10 cellular contexts compared by ENCODE assay signal in genomic region chr6:133240511-133241087, GRCh38. TPM values are rescaled to one million over a fixed set of nuclear protein-coding genes. Genes with fewer than 3 reads are reported as not detected.
A peak's percentile ranks its signal among the peaks of the same experiment; 100 is the strongest.
DNase-seq lines count a peak whose midpoint lies in the region; ATAC-seq and TF ChIP-seq lines count a peak whose summit lies in the region.
"Had no signal": no experiment of that assay in that cellular context is flagged by ENCODE, and none has a peak within 500 bp of the region (broad histone marks: within the 10 kb centered on the region; RNA-seq: fewer than 3 reads in every experiment).

No MANE protein-coding gene starts in this region.

- H3K4me3 ChIP-seq in iPS-15b (ENCODE audit: low read depth, low read length), result peak overlapping the region; percentile 62

- H3K9ac ChIP-seq in iPS-15b (ENCODE audit: low read depth, low read length), result no peak overlapping the region

- CTCF ChIA-PET in WTC11 (lab: Charles Lee), result no interaction called here

- H3K27ac Mint-ChIP-seq in WTC11, result no peak overlapping the region
- no peak overlapping the region for H3K27ac Mint-ChIP-seq in stimulated activated memory B cell treated with anti-CD40 and anti-IgM and Interleukin-4, amounts not matched to agents 10 μg/mL and 1 μg/mL and 100 μg/mL, for 72 hours

- H3K4me1 ChIP-seq in iPS-15b (ENCODE audit: control insufficient read depth, insufficient read depth, low read length), result peaks cover 3% of the 10 kb centered on the region

- no peak for TF ChIP-seq CTCF in WTC11 (IDR thresholded peaks at IDR 0.05)

- POLR2A ChIA-PET in WTC11 (lab: Charles Lee), result no interaction called here

- H3K27me3 ChIP-seq in iPS-15b (ENCODE audit: control insufficient read depth, insufficient read depth, low read length), result peaks cover 66% of the 10 kb centered on the region

- peak; percentile 71 for ATAC-seq in WTC11
- peak; percentile 62 for ATAC-seq in stimulated activated memory B cell treated with anti-CD40 and anti-IgM and Interleukin-4, amounts not matched to agents 10 μg/mL and 1 μg/mL and 100 μg/mL, for 72 hours
- no peak for ATAC-seq in GM21737 (IDR thresholded peaks at IDR 0.05; ENCODE audit: unreplicated experiment)
- ATAC-seq in GM21381 (IDR thresholded peaks at IDR 0.05; ENCODE audit: unreplicated experiment), result no peak

- H3K9me3 Mint-ChIP-seq in WTC11, result no peaks in the 10 kb centered on the region
- no peaks in the 10 kb centered on the region for H3K9me3 Mint-ChIP-seq in stimulated activated memory B cell treated with anti-CD40 and anti-IgM and Interleukin-4, amounts not matched to agents 10 μg/mL and 1 μg/mL and 100 μg/mL, for 72 hours

- H3K4me3 Mint-ChIP-seq in WTC11, result peak overlapping the region; percentile 77
- peak overlapping the region; percentile 65 for H3K4me3 Mint-ChIP-seq in stimulated activated memory B cell treated with anti-CD40 and anti-IgM and Interleukin-4, amounts not matched to agents 10 μg/mL and 1 μg/mL and 100 μg/mL, for 72 hours

- peaks cover 34% of the 10 kb centered on the region for H3K4me1 Mint-ChIP-seq in WTC11
- H3K4me1 Mint-ChIP-seq in stimulated activated memory B cell treated with anti-CD40 and anti-IgM and Interleukin-4, amounts not matched to agents 10 μg/mL and 1 μg/mL and 100 μg/mL, for 72 hours, result peaks cover 23% of the 10 kb centered on the region

- DNase-seq in HK-2 (ENCODE audit: unreplicated experiment) (peak; percentile 77), WTC11 (ENCODE audit: low spot score) (peak; percentile 58), NCI-H510A treated with DMSO at 0.1 percent for 48 hours (lab: John Stamatoyannopoulos, UW) (no peak)
- DNase-seq in stimulated activated CD4-positive, alpha-beta T cell treated with anti-CD3 and anti-CD28 coated beads, Interleukin-4, amount 100 ng/mL, for 24 hours, result no peak
- DNase-seq: activated CD8-positive, alpha-beta memory T cell treated with anti-CD3 and anti-CD28 coated beads for 24 hours had no signal

- H3K9me3 ChIP-seq in iPS-15b (ENCODE audit: control insufficient read depth, insufficient read depth, low read length), result no peaks in the 10 kb centered on the region
- H3K9me3 ChIP-seq: neutrophil had no signal

- no peaks in the 10 kb centered on the region for H3K36me3 ChIP-seq in iPS-15b (ENCODE audit: control insufficient read depth, insufficient read depth, low read length)
- H3K36me3 ChIP-seq: neutrophil had no signal

- H3K27me3 Mint-ChIP-seq in WTC11 (ENCODE audit: low read depth), result peaks cover 61% of the 10 kb centered on the region
- H3K27me3 Mint-ChIP-seq in stimulated activated memory B cell treated with anti-CD40 and anti-IgM and Interleukin-4, amounts not matched to agents 10 μg/mL and 1 μg/mL and 100 μg/mL, for 72 hours, result peaks cover 43% of the 10 kb centered on the region

- no peaks in the 10 kb centered on the region for H3K36me3 Mint-ChIP-seq in WTC11
- no peaks in the 10 kb centered on the region for H3K36me3 Mint-ChIP-seq in stimulated activated memory B cell treated with anti-CD40 and anti-IgM and Interleukin-4, amounts not matched to agents 10 μg/mL and 1 μg/mL and 100 μg/mL, for 72 hours

TF ChIP-seq in WTC11, 78 proteins besides CTCF, POLR2A, EP300 and RAD21:
- TF ChIP-seq FOXP1 (CRISPR knock-in tag; IDR thresholded peaks at IDR 0.05; ENCODE audit: borderline replicate concordance) (no peak), CDX4 (CRISPR knock-in tag; IDR thresholded peaks at IDR 0.05; ENCODE audit: borderline replicate concordance) (no peak), CBFB (CRISPR knock-in tag; IDR thresholded peaks at IDR 0.05; ENCODE audit: low read depth) (no peak), ATF3 (CRISPR knock-in tag; conservative IDR thresholded peaks at IDR 0.05) (no peak), ZNF423 (CRISPR knock-in tag; IDR thresholded peaks at IDR 0.05) (no peak), ZNF281 (CRISPR knock-in tag; IDR thresholded peaks at IDR 0.05) (no peak), MAX (CRISPR knock-in tag; IDR thresholded peaks at IDR 0.05) (no peak), IRF1 (CRISPR knock-in tag; IDR thresholded peaks at IDR 0.05) (no peak), ZNF671 (CRISPR knock-in tag; IDR thresholded peaks at IDR 0.05) (no peak), NFYB (CRISPR knock-in tag; conservative IDR thresholded peaks at IDR 0.05; ENCODE audit: low read depth) (no peak), FOXK1 (CRISPR knock-in tag; IDR thresholded peaks at IDR 0.05) (no peak), IRF2 (CRISPR knock-in tag; IDR thresholded peaks at IDR 0.05; ENCODE audit: borderline replicate concordance, low read depth) (no peak), MXD4 (CRISPR knock-in tag; IDR thresholded peaks at IDR 0.05; ENCODE audit: borderline replicate concordance) (no peak)

RNA-seq across cellular contexts. Expression of gene EYA4, which starts 0.6 kb away (rescaled TPM):
- total RNA-seq in WTC11 (2021), result 0.14 to 0.32 TPM (median 0.24 TPM) in 3 replicates

Comparison
In these comparisons a context has a peak if more than half of its experiments do, and no peak if none do; other contexts are left out.
1. DNase-seq: peak in HK-2 (single experiment) and WTC11 (single experiment); none in NCI-H510A treated with DMSO at 0.1 percent for 48 hours (single experiment) and stimulated activated CD4-positive, alpha-beta T cell treated with anti-CD3 and anti-CD28 coated beads, Interleukin-4, amount 100 ng/mL, for 24 hours (single experiment).
2. ATAC-seq: peak in WTC11 (single experiment) and stimulated activated memory B cell treated with anti-CD40 and anti-IgM and Interleukin-4, amounts not matched to agents 10 μg/mL and 1 μg/mL and 100 μg/mL, for 72 hours (single experiment); none in GM21737 (single experiment) and GM21381 (single experiment).